8 cellular contexts compared by ENCODE assay signal in genomic region chr19:38899447-38900219, GRCh38. TPM values are rescaled to one million over a fixed set of nuclear protein-coding genes. Genes with fewer than 3 reads are reported as not detected.
A peak's percentile ranks its signal among the peaks of the same experiment; 100 is the strongest.
DNase-seq lines count a peak whose midpoint lies in the region; ATAC-seq and TF ChIP-seq lines count a peak whose summit lies in the region.

Gene NFKBIB (plus strand): TSS chr19:38899969. CDS start chr19:38900033, 64 bp downstream.
Gene SIRT2 (minus strand): TSS chr19:38899618. CDS start chr19:38899521, 97 bp downstream.

- 1% methylated on average over 36 of the region's 65 CpGs for WGBS in SK-N-SH (ENCODE audit: low lambda C conversion rate)

- TF ChIP-seq CTCF in SK-N-SH (IDR thresholded peaks at IDR 0.05), result no peak

- POLR2A ChIA-PET in SK-N-SH (lab: Yijun Ruan, JAX), result interaction anchor here (1.6 kb wide), 1 partner anchor 37 kb away, joined by 3 read pairs; no protein-coding TSS in a partner anchor

- no peaks in the 10 kb centered on the region for H3K27me3 ChIP-seq in SK-N-SH (ENCODE audit: insufficient read depth)

- DNase-seq in GM04504 (ENCODE audit: low read depth) (peak; percentile 100), NCI-H1048 (lab: John Stamatoyannopoulos, UW) (peak; percentile 98), SK-N-SH (peak; percentile 98), germinal center (ENCODE audit: low spot score) (peak; percentile 98), non-pigmented ciliary epithelial cell (ENCODE audit: low read depth) (peak; percentile 99), superior temporal gyrus (ENCODE audit: extremely low spot score) (peak; percentile 100)
- DNase-seq in activated naive CD4-positive, alpha-beta T cell treated with anti-CD3 and anti-CD28 coated beads, Interleukin-2, amount 50 U/mL, for 16 hours, result peak; percentile 99

- H2AFZ ChIP-seq in SK-N-SH (ENCODE audit: low read depth), result peak within 1 kb of the TSS; percentile 95

- H3K9me3 ChIP-seq in SK-N-SH, result no peaks in the 10 kb centered on the region

- H3K79me2 ChIP-seq in SK-N-SH (ENCODE audit: insufficient read depth), result peaks cover 43% of the 10 kb centered on the region

- H3K36me3 ChIP-seq in SK-N-SH (replicated peaks in 1 of 2; ENCODE audit: control insufficient read depth in 1 of 2, insufficient read depth in 2 of 2, low read length in 1 of 2), result no peaks in the 10 kb centered on the region

- H3K9ac ChIP-seq in SK-N-SH, result peak within 1 kb of the TSS; percentile 81

- peak; percentile 22; the same call in 1 of the 2 replicates for TF ChIP-seq RAD21 in SK-N-SH (IDR thresholded peaks at IDR 0.05; ENCODE audit: low read length)

- peak; percentile 88 for ATAC-seq in HG02571 (IDR thresholded peaks at IDR 0.05; ENCODE audit: unreplicated experiment)

- H3K4me3 ChIP-seq in SK-N-SH (ENCODE audit: low read depth in 2 of 2, low read length in 1 of 2), result peak within 1 kb of the TSS; percentile 66 to 92

- H3K27ac ChIP-seq in SK-N-SH (ENCODE audit: low read depth in 2 of 2, low read length in 1 of 2), result peak within 1 kb of the TSS; percentile 51 to 77

- TF ChIP-seq EP300 in SK-N-SH (IDR thresholded peaks at IDR 0.05; ENCODE audit: borderline replicate concordance in 1 of 2, low read depth in 1 of 2, low read length in 1 of 2), result no peak

- no peaks in the 10 kb centered on the region for H4K20me1 ChIP-seq in SK-N-SH (ENCODE audit: insufficient read depth)

- CTCF ChIA-PET in SK-N-SH (lab: Yijun Ruan, JAX), result interaction anchor here (0.8 to 2.8 kb wide), 8 partner anchors 12 to 33 kb away, joined by 3 to 19 read pairs (median 4); partner anchors contain the start of genes MRPS12, RINL and SARS2

- H3F3A ChIP-seq in SK-N-SH (replicated peaks; ENCODE audit: insufficient read depth), result peaks cover 4% of the 10 kb centered on the region

- peaks cover 0 to 9% of the 10 kb centered on the region in 2 experiments; a peak in 2 of 4 replicates for H3K4me1 ChIP-seq in SK-N-SH (ENCODE audit: control insufficient read depth in 1 of 2, insufficient read depth in 2 of 2, low read depth in 1 of 2, low read length in 1 of 2)

- peak within 1 kb of the TSS; percentile 95 for H3K4me2 ChIP-seq in SK-N-SH

- no peaks in the 10 kb centered on the region for H3K9me2 ChIP-seq in SK-N-SH

TF ChIP-seq in SK-N-SH, 30 proteins besides CTCF, POLR2A, EP300 and RAD21 (continues in another document):
- peak; percentile 17; the same call in 1 of the 2 replicates for TF ChIP-seq FOXJ3 (CRISPR knock-in tag; IDR thresholded peaks at IDR 0.05)
- peak; percentile 64; the same call in 1 of the 2 replicates for TF ChIP-seq ZBTB33 (IDR thresholded peaks at IDR 0.05; ENCODE audit: borderline replicate concordance, low read depth)
- TF ChIP-seq ELF1 (IDR thresholded peaks at IDR 0.05), result peak; percentile 93
- no peak for TF ChIP-seq JUND (IDR thresholded peaks at IDR 0.05)
- TF ChIP-seq GABPA (IDR thresholded peaks at IDR 0.05; ENCODE audit: low read depth), result peak; percentile 80
- TF ChIP-seq, protein P1, sequence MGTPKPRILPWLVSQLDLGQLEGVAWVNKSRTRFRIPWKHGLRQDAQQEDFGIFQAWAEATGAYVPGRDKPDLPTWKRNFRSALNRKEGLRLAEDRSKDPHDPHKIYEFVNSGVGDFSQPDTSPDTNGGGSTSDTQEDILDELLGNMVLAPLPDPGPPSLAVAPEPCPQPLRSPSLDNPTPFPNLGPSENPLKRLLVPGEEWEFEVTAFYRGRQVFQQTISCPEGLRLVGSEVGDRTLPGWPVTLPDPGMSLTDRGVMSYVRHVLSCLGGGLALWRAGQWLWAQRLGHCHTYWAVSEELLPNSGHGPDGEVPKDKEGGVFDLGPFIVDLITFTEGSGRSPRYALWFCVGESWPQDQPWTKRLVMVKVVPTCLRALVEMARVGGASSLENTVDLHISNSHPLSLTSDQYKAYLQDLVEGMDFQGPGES (IDR thresholded peaks at IDR 0.05; ENCODE audit: low read depth, low read length), result peak; percentile 82
- TF ChIP-seq POLR2AphosphoS5 (IDR thresholded peaks at IDR 0.05; ENCODE audit: low read depth, low read length), result no peak
- TF ChIP-seq, protein P2, sequence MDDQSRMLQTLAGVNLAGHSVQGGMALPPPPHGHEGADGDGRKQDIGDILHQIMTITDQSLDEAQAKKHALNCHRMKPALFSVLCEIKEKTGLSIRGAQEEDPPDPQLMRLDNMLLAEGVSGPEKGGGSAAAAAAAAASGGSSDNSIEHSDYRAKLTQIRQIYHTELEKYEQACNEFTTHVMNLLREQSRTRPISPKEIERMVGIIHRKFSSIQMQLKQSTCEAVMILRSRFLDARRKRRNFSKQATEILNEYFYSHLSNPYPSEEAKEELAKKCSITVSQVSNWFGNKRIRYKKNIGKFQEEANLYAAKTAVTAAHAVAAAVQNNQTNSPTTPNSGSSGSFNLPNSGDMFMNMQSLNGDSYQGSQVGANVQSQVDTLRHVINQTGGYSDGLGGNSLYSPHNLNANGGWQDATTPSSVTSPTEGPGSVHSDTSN (IDR thresholded peaks at IDR 0.05), result 0 out of 2 replicates have a peak, but pooled peaks have one; percentile 20
- no peak for TF ChIP-seq MEF2A (IDR thresholded peaks at IDR 0.05; ENCODE audit: borderline replicate concordance, low read depth)
- peak; percentile 79 for TF ChIP-seq MXI1 (IDR thresholded peaks at IDR 0.05; ENCODE audit: low read depth, low read length)
- peak; percentile 79 for TF ChIP-seq USF1 (IDR thresholded peaks at IDR 0.05; ENCODE audit: borderline replicate concordance, low read depth)
- TF ChIP-seq, protein P3, sequence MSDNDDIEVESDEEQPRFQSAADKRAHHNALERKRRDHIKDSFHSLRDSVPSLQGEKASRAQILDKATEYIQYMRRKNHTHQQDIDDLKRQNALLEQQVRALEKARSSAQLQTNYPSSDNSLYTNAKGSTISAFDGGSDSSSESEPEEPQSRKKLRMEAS (IDR thresholded peaks at IDR 0.05; ENCODE audit: low read depth), result peak; percentile 74; the same call in 1 of the 2 replicates
- TF ChIP-seq TEAD4 (IDR thresholded peaks at IDR 0.05; ENCODE audit: borderline replicate concordance, insufficient read depth), result no peak
- TF ChIP-seq RCOR1 (IDR thresholded peaks at IDR 0.05; ENCODE audit: low read length), result 0 out of 2 replicates have a peak, but pooled peaks have one; percentile 17
- TF ChIP-seq TAF1 (IDR thresholded peaks at IDR 0.05; ENCODE audit: borderline replicate concordance, low read depth, low read length), result no peak
- TF ChIP-seq, protein P4, sequence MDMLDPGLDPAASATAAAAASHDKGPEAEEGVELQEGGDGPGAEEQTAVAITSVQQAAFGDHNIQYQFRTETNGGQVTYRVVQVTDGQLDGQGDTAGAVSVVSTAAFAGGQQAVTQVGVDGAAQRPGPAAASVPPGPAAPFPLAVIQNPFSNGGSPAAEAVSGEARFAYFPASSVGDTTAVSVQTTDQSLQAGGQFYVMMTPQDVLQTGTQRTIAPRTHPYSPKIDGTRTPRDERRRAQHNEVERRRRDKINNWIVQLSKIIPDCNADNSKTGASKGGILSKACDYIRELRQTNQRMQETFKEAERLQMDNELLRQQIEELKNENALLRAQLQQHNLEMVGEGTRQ (IDR thresholded peaks at IDR 0.05; ENCODE audit: borderline replicate concordance, low read depth, low read length), result no peak
- TF ChIP-seq SIN3A (IDR thresholded peaks at IDR 0.05; ENCODE audit: borderline replicate concordance, low read depth, low read length), result peak; percentile 78; the same call in 1 of the 2 replicates
- TF ChIP-seq FOXM1 (IDR thresholded peaks at IDR 0.05; ENCODE audit: low read depth), result no peak
- TF ChIP-seq NRF1 (IDR thresholded peaks at IDR 0.05; ENCODE audit: low read depth, low read length), result peak; percentile 38; the same call in 1 of the 2 replicates
- TF ChIP-seq CHD2 (IDR thresholded peaks at IDR 0.05; ENCODE audit: low read length, partially characterized antibody), result peak; percentile 96
- 0 out of 2 replicates have a peak, but pooled peaks have one; percentile 10 for TF ChIP-seq TCF12 (IDR thresholded peaks at IDR 0.05)
- no peak for TF ChIP-seq EZH2phosphoT487 (IDR thresholded peaks at IDR 0.05; ENCODE audit: borderline replicate concordance, low read depth)
- TF ChIP-seq NFIC (IDR thresholded peaks at IDR 0.05; ENCODE audit: borderline replicate concordance), result no peak

RNA-seq across cellular contexts. Expression of gene NFKBIB, which starts in this region (rescaled TPM):
- 29.6 and 31.8 TPM in 2 replicates for polyA plus RNA-seq in SK-N-SH (2012; rRNA removed)
- 17.5 and 22.5 TPM in 2 replicates for polyA plus RNA-seq in SK-N-SH (2012; cell fraction: cytosol; rRNA removed)
- 18.6 and 29.5 TPM in 2 replicates for polyA plus RNA-seq in SK-N-SH (2012; cell fraction: nucleus; rRNA removed)

RNA-seq across cellular contexts. Expression of gene SIRT2, which starts in this region (rescaled TPM):
- 37.9 and 39.3 TPM in 2 replicates for polyA plus RNA-seq in SK-N-SH (2012; rRNA removed)
- polyA plus RNA-seq in SK-N-SH (2012; cell fraction: cytosol; rRNA removed), result 17.9 and 27.7 TPM in 2 replicates
- polyA plus RNA-seq in SK-N-SH (2012; cell fraction: nucleus; rRNA removed), result 86.3 and 93.6 TPM in 2 replicates

Comparison
In these comparisons a context has a peak if more than half of its experiments do, and no peak if none do; other contexts are left out.
1. Peak in every context shown above with its lines: DNase-seq, ATAC-seq, H3K4me3 ChIP-seq and H3K27ac ChIP-seq.